12 cellular contexts compared by ENCODE assay signal in genomic region chr12:121036810-121037326, GRCh38. TPM values are rescaled to one million over a fixed set of nuclear protein-coding genes. Genes with fewer than 3 reads are reported as not detected.
DNase-seq lines count a peak whose midpoint lies in the region; ATAC-seq, FAIRE-seq and TF ChIP-seq lines count a peak whose summit lies in the region.
"Had no signal": no experiment of that assay in that cellular context is flagged by ENCODE, and none has a peak within 500 bp of the region (broad histone marks: within the 10 kb centered on the region; RNA-seq: fewer than 3 reads in every experiment).

No MANE protein-coding gene starts in this region.

- H3K9me3 ChIP-seq in K562 (replicated peaks; ENCODE audit: control insufficient read depth, insufficient read depth, low read depth, low read length) (no peaks in the 10 kb centered on the region), skeletal muscle satellite cell (replicated peaks; ENCODE audit: low read length) (no peaks in the 10 kb centered on the region), testis (no peaks in the 10 kb centered on the region)
- H3K9me3 ChIP-seq: ovary had no signal

- peaks cover 33 to 55% of the 10 kb centered on the region in 2 experiments for H3K27me3 ChIP-seq in K562 (ENCODE audit: control insufficient read depth in 2 of 2, insufficient read depth in 2 of 2, low read length in 2 of 2)
- peaks cover 4% of the 10 kb centered on the region for H3K27me3 ChIP-seq in skeletal muscle satellite cell (ENCODE audit: control insufficient read depth, insufficient read depth, low read length)
- no peaks in the 10 kb centered on the region for H3K27me3 ChIP-seq in testis
- H3K27me3 ChIP-seq: ovary had no signal

- no peaks in the 10 kb centered on the region for H3K9me1 ChIP-seq in K562 (ENCODE audit: control insufficient read depth, insufficient read depth, low read length)

- TF ChIP-seq EP300 in K562 (IDR thresholded peaks at IDR 0.05; ENCODE audit: low read length) = no peak

- H3K27ac Mint-ChIP-seq in T-cell = peak overlapping the region; percentile 91 to 96

- TF ChIP-seq POLR2A in K562 (conservative IDR thresholded peaks at IDR 0.05) (no peak), testis (IDR thresholded peaks at IDR 0.05) (no peak)

- in situ Hi-C loops in K562 (cut with MboI) = no loop called here
- in situ Hi-C loops in GM13977 (cut with MboI; ENCODE audit: low pct_unique_long_range_greater_than_20kb, low sequenced_read_pairs, unreplicated experiment) = no loop called here

- WGBS in K562 (ENCODE audit: insufficient coverage, low coverage, missing lambda C conversion rate) = 5% methylated on average over 6 of the region's 6 CpGs
- 85 to 87% methylated on average over 6 of the region's 6 CpGs for WGBS in testis, 2 donors

- H3K27ac ChIP-seq in K562 (ENCODE audit: extremely low read depth, low read depth, low read length) (no peak overlapping the region), testis (no peak overlapping the region)
- H3K27ac ChIP-seq: ovary had no signal

- TF ChIP-seq RAD21 in K562 (CRISPR knock-in tag; conservative IDR thresholded peaks at IDR 0.05 in 1 of 2, IDR thresholded peaks at IDR 0.05 in 1 of 2) = no peak

- H3K9ac ChIP-seq in K562 (ENCODE audit: insufficient read depth in 1 of 2, low read depth in 2 of 2, low read length in 2 of 2) (no peak overlapping the region), skeletal muscle satellite cell (ENCODE audit: low read depth, low read length) (no peak overlapping the region)

- H3K4me1 ChIP-seq in K562 (replicated peaks in 1 of 2; ENCODE audit: control insufficient read depth in 2 of 2, insufficient read depth in 2 of 2, low read length in 2 of 2) (peaks cover 0 to 5% of the 10 kb centered on the region in 2 experiments; a peak in 1 of 5 replicates), skeletal muscle satellite cell (ENCODE audit: control insufficient read depth, insufficient read depth, low read length) (peaks cover 41% of the 10 kb centered on the region), testis (no peaks in the 10 kb centered on the region)

- H3K79me2 ChIP-seq in K562 (ENCODE audit: control insufficient read depth, insufficient read depth, low read length) = no peaks in the 10 kb centered on the region

- peak overlapping the region; percentile 93 to 98 (median 98) for H3K4me3 Mint-ChIP-seq in T-cell

- no peak overlapping the region for H3K4me3 ChIP-seq in K562
- no peak overlapping the region for H3K4me3 ChIP-seq in skeletal muscle satellite cell (ENCODE audit: low read length)
- H3K4me3 ChIP-seq in testis = no peak overlapping the region
- H3K4me3 ChIP-seq: ovary had no signal

- CTCF ChIA-PET in T-cell (lab: Charles Lee) (interaction anchor here in 1 of 2 donors (0.6 kb wide), 2 partner anchors 12 to 735 kb away, joined by 3 to 4 read pairs; partner anchors contain the start of gene SIRT4), K562 (lab: Yijun Ruan, JAX; ENCODE audit: low intra/inter-chr PET ratio) (no interaction called here)

- DNase-seq in ELR (ENCODE audit: low read depth) (peak; percentile 92), T-cell (peak in 2 of 34 experiments; percentile 1 to 21), K562 (ENCODE audit: extremely low read depth in 1 of 4, low spot score in 3 of 4) (no peak), testis (no peak), GM13977 (ENCODE audit: low spot score) (no peak)
- DNase-seq: NCI-H187 treated with DMSO at 0.1 percent for 48 hours, ovary, substantia nigra had no signal

- H4K20me1 ChIP-seq in K562 (replicated peaks; ENCODE audit: control insufficient read depth, insufficient read depth, low read length) = no peaks in the 10 kb centered on the region; the same call in 1 of the 2 replicates

- H3K36me3 Mint-ChIP-seq in T-cell = peaks cover 12% of the 10 kb centered on the region

- POLR2A ChIA-PET in T-cell (lab: Charles Lee) = interaction anchor here in 1 of 2 donors (0.6 kb wide), 1 partner anchor 50 kb away, joined by 4 read pairs; no protein-coding TSS in a partner anchor
- POLR2A ChIA-PET in K562 (lab: Yijun Ruan, JAX) = no interaction called here

- H3K4me1 Mint-ChIP-seq in T-cell = peaks cover 55 to 67% (median 61%) of the 10 kb centered on the region in 3 donors

- H2AFZ ChIP-seq in K562 (ENCODE audit: low read depth, low read length) = no peak overlapping the region

- no peak for FAIRE-seq in K562 (lab: Jason Lieb, UNC)
- FAIRE-seq: frontal cortex had no signal

- no peaks in the 10 kb centered on the region for H3K9me3 Mint-ChIP-seq in T-cell

- H3K36me3 ChIP-seq in K562 (ENCODE audit: control insufficient read depth, insufficient read depth, low read length) = no peaks in the 10 kb centered on the region
- no peaks in the 10 kb centered on the region for H3K36me3 ChIP-seq in skeletal muscle satellite cell (ENCODE audit: insufficient read depth, low read length)
- H3K36me3 ChIP-seq in testis (ENCODE audit: low read depth, missing control alignments) = no peaks in the 10 kb centered on the region
- H3K36me3 ChIP-seq: ovary had no signal

- intact Hi-C loops in K562 (cut with micrococcal nuclease) = no loop called here
- intact Hi-C loops in testis (cut with DNase I; ENCODE audit: low total_unique reads) = no loop called here

- H3K27me3 Mint-ChIP-seq in T-cell = peaks cover 0 to 1% of the 10 kb centered on the region in 2 donors

- TF ChIP-seq CTCF in K562 (IDR thresholded peaks at IDR 0.05 in 2 of 3, conservative IDR thresholded peaks at IDR 0.05 in 1 of 3; ENCODE audit: insufficient read depth in 2 of 3, low read depth in 1 of 3, low read length in 3 of 3) (no peak), testis (IDR thresholded peaks at IDR 0.05) (no peak), GM13977 (IDR thresholded peaks at IDR 0.05; ENCODE audit: extremely low read depth, insufficient read depth, missing control alignments) (no peak)

- no TSS peak for BruUV-seq in K562 (replicated peaks; lab: Mats Ljungman, UMichigan)

- no peak for ATAC-seq in T-cell (replicated peaks in 1 of 4)
- no peak for ATAC-seq in K562
- no peak for ATAC-seq in HG03354 (IDR thresholded peaks at IDR 0.05; ENCODE audit: poor library complexity, severe bottlenecking, unreplicated experiment)
- ATAC-seq in HG03439 (IDR thresholded peaks at IDR 0.05; ENCODE audit: unreplicated experiment) = no peak

- H3K4me2 ChIP-seq in K562 (ENCODE audit: insufficient read depth, low read length) (no peak overlapping the region), skeletal muscle satellite cell (ENCODE audit: low read length) (peak overlapping the region; percentile 45)

RNA-seq across cellular contexts. Expression of gene OASL, which starts 2.2 kb away (rescaled TPM):
- 10 to 100 TPM in 2 of 5 donors, 1 to 10 TPM in 3; 6.0 to 17.6 (median 8.9) TPM for total RNA-seq in T-cell
- not detected in 2 replicates for total RNA-seq in K562 (2011; cell fraction: chromatin; rRNA removed; ENCODE audit: low replicate concordance)
- not detected in 2 replicates for total RNA-seq in K562 (2011; cell fraction: nucleolus; rRNA removed)
- not detected in 2 replicates for total RNA-seq in K562 (2011; cell fraction: nucleoplasm; rRNA removed)
- total RNA-seq in K562 (2014; rRNA removed) = not detected in 2 replicates
- total RNA-seq in K562 (2014; rRNA removed; fragmentation: Illumina TruSeq; extraction: Trizol) = not detected in 2 replicates
- 0.14 TPM in 1 of 2 replicates, not detected in the other for total RNA-seq in K562 (2015; rRNA removed; fragmentation: Illumina TruSeq; extraction: Trizol)
- total RNA-seq in K562 (2021) = not detected in 2 replicates
- polyA plus RNA-seq in K562 (2011; rRNA removed) = not detected in 2 replicates
- polyA plus RNA-seq in K562 (2011; cell fraction: cytosol; rRNA removed) = not detected in 2 replicates
- polyA plus RNA-seq in K562 (2011; cell fraction: nucleus; rRNA removed) = not detected in 2 replicates
- polyA plus RNA-seq in K562 (2012) = 0.07 TPM in 1 of 2 replicates, not detected in the other
- polyA plus RNA-seq in K562 (2014; fragmentation: Illumina TruSeq; extraction: Trizol) = not detected in 2 replicates
- polyA plus RNA-seq in K562 (2014; fragmentation: Nextera tagmentation; extraction: Ambion mirVana) = not detected
- polyA plus RNA-seq in K562 (2014; rRNA removed) = not detected in 2 replicates
- not detected in 2 replicates for polyA minus RNA-seq in K562 (2011; rRNA and poly(A)+ RNA removed)
- not detected in 2 replicates for polyA minus RNA-seq in K562 (2011; cell fraction: cytosol; rRNA and poly(A)+ RNA removed)
- not detected in 2 replicates for polyA minus RNA-seq in K562 (2011; cell fraction: nucleus; rRNA and poly(A)+ RNA removed)
- total RNA-seq in skeletal muscle satellite cell (2012; rRNA removed) = 0.66 and 1.3 TPM in 2 replicates
- total RNA-seq in testis = 1 to 10 TPM in 1 of 2 donors, under 1 TPM in 1; 0.74 to 1.8 TPM
- 2.8 TPM for polyA plus RNA-seq in testis (ENCODE audit: insufficient read depth, low read depth, low replicate concordance)
- total RNA-seq: frontal cortex had no signal

RNA-seq across cellular contexts. Expression of gene C12orf43, which starts 20.6 kb away (rescaled TPM):
- 10 to 100 TPM; 15.5 to 19.4 (median 18.2) TPM for total RNA-seq in T-cell
- total RNA-seq in K562 (2011; cell fraction: chromatin; rRNA removed; ENCODE audit: low replicate concordance) = 13.8 and 21.2 TPM in 2 replicates
- 13.0 and 18.5 TPM in 2 replicates for total RNA-seq in K562 (2011; cell fraction: nucleolus; rRNA removed)
- 15.0 and 20.5 TPM in 2 replicates for total RNA-seq in K562 (2011; cell fraction: nucleoplasm; rRNA removed)
- total RNA-seq in K562 (2014; rRNA removed) = 21.6 and 22.3 TPM in 2 replicates
- total RNA-seq in K562 (2014; rRNA removed; fragmentation: Illumina TruSeq; extraction: Trizol) = 10.4 and 11.4 TPM in 2 replicates
- total RNA-seq in K562 (2015; rRNA removed; fragmentation: Illumina TruSeq; extraction: Trizol) = 15.7 and 16.8 TPM in 2 replicates
- total RNA-seq in K562 (2021) = 19.6 and 20.8 TPM in 2 replicates
- polyA plus RNA-seq in K562 (2011; rRNA removed) = 9.8 and 10.5 TPM in 2 replicates
- 8.8 and 11.0 TPM in 2 replicates for polyA plus RNA-seq in K562 (2011; cell fraction: cytosol; rRNA removed)
- polyA plus RNA-seq in K562 (2011; cell fraction: nucleus; rRNA removed) = 8.4 and 9.5 TPM in 2 replicates
- 11.7 and 14.4 TPM in 2 replicates for polyA plus RNA-seq in K562 (2012)
- polyA plus RNA-seq in K562 (2014; fragmentation: Illumina TruSeq; extraction: Trizol) = 15.4 and 17.6 TPM in 2 replicates
- polyA plus RNA-seq in K562 (2014; fragmentation: Nextera tagmentation; extraction: Ambion mirVana) = 1 to 10 TPM; 4.3 to 6.5 TPM
- polyA plus RNA-seq in K562 (2014; rRNA removed) = 22.2 and 25.2 TPM in 2 replicates
- polyA minus RNA-seq in K562 (2011; rRNA and poly(A)+ RNA removed) = 5.5 and 6.8 TPM in 2 replicates
- polyA minus RNA-seq in K562 (2011; cell fraction: cytosol; rRNA and poly(A)+ RNA removed) = 2.1 and 6.1 TPM in 2 replicates
- 6.5 and 8.1 TPM in 2 replicates for polyA minus RNA-seq in K562 (2011; cell fraction: nucleus; rRNA and poly(A)+ RNA removed)
- 9.6 and 15.9 TPM in 2 replicates for total RNA-seq in skeletal muscle satellite cell (2012; rRNA removed)
- 10 to 100 TPM; 14.3 to 16.5 TPM for total RNA-seq in testis
- 15.9 TPM for polyA plus RNA-seq in testis (ENCODE audit: insufficient read depth, low read depth, low replicate concordance)

RNA-seq across cellular contexts. Expression of gene HNF1A, which starts 58.5 kb away (rescaled TPM):
- total RNA-seq in T-cell (not detected), K562 (2014; rRNA removed) (not detected in 2 replicates), K562 (2014; rRNA removed; fragmentation: Illumina TruSeq; extraction: Trizol) (not detected in 2 replicates), K562 (2015; rRNA removed; fragmentation: Illumina TruSeq; extraction: Trizol) (not detected in 2 replicates), K562 (2021) (not detected in 2 replicates), testis (under 1 TPM; 0.79 to 0.81 TPM)
- total RNA-seq in K562 (2011; cell fraction: chromatin; rRNA removed; ENCODE audit: low replicate concordance) = not detected in 2 replicates
- 0.17 TPM in 1 of 2 replicates, not detected in the other for total RNA-seq in K562 (2011; cell fraction: nucleolus; rRNA removed)
- not detected in 2 replicates for total RNA-seq in K562 (2011; cell fraction: nucleoplasm; rRNA removed)
- polyA plus RNA-seq in K562 (2011; rRNA removed) (not detected in 2 replicates), K562 (2014; fragmentation: Illumina TruSeq; extraction: Trizol) (not detected in 2 replicates), K562 (2014; fragmentation: Nextera tagmentation; extraction: Ambion mirVana) (not detected), K562 (2014; rRNA removed) (not detected in 2 replicates), testis (ENCODE audit: insufficient read depth, low read depth, low replicate concordance) (0.70 TPM)
- polyA plus RNA-seq in K562 (2011; cell fraction: cytosol; rRNA removed) = 0.03 TPM in 1 of 2 replicates, not detected in the other
- polyA plus RNA-seq in K562 (2011; cell fraction: nucleus; rRNA removed) = not detected in 2 replicates
- 0.03 TPM in 1 of 2 replicates, not detected in the other for polyA plus RNA-seq in K562 (2012)
- not detected in 2 replicates for polyA minus RNA-seq in K562 (2011; rRNA and poly(A)+ RNA removed)
- not detected in 2 replicates for polyA minus RNA-seq in K562 (2011; cell fraction: cytosol; rRNA and poly(A)+ RNA removed)
- not detected in 2 replicates for polyA minus RNA-seq in K562 (2011; cell fraction: nucleus; rRNA and poly(A)+ RNA removed)
- not detected in 2 replicates for total RNA-seq in skeletal muscle satellite cell (2012; rRNA removed)
- total RNA-seq: frontal cortex had no signal
